ENCODE assay signal across 1 cellular context in genomic region chr5:53481887-53482716, GRCh38.
TF ChIP-seq lines count a peak whose summit lies in the region.

No MANE protein-coding gene starts in this region.

TF ChIP-seq in HCT116, 20 proteins besides CTCF, POLR2A, EP300 and RAD21 (continued from another document):
- TF ChIP-seq, protein P1, sequence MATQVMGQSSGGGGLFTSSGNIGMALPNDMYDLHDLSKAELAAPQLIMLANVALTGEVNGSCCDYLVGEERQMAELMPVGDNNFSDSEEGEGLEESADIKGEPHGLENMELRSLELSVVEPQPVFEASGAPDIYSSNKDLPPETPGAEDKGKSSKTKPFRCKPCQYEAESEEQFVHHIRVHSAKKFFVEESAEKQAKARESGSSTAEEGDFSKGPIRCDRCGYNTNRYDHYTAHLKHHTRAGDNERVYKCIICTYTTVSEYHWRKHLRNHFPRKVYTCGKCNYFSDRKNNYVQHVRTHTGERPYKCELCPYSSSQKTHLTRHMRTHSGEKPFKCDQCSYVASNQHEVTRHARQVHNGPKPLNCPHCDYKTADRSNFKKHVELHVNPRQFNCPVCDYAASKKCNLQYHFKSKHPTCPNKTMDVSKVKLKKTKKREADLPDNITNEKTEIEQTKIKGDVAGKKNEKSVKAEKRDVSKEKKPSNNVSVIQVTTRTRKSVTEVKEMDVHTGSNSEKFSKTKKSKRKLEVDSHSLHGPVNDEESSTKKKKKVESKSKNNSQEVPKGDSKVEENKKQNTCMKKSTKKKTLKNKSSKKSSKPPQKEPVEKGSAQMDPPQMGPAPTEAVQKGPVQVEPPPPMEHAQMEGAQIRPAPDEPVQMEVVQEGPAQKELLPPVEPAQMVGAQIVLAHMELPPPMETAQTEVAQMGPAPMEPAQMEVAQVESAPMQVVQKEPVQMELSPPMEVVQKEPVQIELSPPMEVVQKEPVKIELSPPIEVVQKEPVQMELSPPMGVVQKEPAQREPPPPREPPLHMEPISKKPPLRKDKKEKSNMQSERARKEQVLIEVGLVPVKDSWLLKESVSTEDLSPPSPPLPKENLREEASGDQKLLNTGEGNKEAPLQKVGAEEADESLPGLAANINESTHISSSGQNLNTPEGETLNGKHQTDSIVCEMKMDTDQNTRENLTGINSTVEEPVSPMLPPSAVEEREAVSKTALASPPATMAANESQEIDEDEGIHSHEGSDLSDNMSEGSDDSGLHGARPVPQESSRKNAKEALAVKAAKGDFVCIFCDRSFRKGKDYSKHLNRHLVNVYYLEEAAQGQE (IDR thresholded peaks at IDR 0.05; ENCODE audit: low read depth), result no peak
